In the genomic region with DNA sequence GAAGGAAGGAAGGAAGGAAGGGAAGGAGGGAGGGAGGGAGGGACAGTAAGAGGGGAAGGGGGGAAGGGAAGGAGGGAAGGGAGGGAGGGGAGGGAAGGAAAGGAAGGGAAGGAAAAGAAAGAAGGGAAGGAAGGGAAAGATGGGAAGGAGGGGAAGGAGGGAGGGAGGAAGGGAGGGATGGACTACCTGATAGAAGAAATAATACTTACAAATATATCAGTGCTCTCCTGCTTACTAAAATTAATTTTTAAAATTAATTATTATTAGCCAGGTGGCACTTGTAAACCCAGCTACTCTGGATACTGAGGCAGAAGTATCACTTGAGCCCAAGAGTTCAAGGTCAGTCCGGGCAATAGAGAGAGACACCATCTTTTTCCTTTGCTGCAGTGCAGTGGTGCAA, we compare ENCODE assay signal across 8 cellular contexts.
"Had no signal": no experiment of that assay in that cellular context is flagged by ENCODE, and none has a peak within 500 bp of the region (broad histone marks: within the 10 kb centered on the region; RNA-seq: fewer than 3 reads in every experiment).

No MANE protein-coding gene starts in this region.

- DNase-seq: GDM1, GF-D8 had no signal

- H3K4me3 ChIP-seq: GM12878 had no signal

- FAIRE-seq: G401.6, GM12878, GM12891, GM12892, GM18507, GM19239 had no signal

- ATAC-seq: GM12878 had no signal
